ENCODE assay signal across 1 cellular context in the genomic region with DNA sequence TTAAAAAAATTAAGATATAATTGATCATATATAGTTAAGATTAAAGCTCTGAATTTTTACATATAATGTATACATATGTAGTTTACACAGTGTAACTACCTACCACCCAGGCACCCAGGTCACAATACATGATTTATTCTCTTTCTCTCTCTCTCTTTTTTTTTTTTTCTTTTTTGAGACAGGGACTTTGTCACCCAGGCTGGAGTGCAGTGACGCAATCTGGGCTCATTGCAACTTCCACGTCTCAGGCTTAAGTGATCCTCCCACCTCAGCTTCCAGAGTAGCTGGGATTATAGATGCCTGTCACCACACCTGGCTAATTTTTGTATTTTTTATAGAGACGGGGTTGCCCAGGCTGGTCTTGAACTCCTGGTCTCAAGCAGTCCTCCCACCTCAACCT.
TF ChIP-seq lines count a peak whose summit lies in the region.

No MANE protein-coding gene starts in this region.

TF ChIP-seq in liver, 16 proteins besides CTCF, POLR2A, EP300 and RAD21:
- TF ChIP-seq, protein P1, sequence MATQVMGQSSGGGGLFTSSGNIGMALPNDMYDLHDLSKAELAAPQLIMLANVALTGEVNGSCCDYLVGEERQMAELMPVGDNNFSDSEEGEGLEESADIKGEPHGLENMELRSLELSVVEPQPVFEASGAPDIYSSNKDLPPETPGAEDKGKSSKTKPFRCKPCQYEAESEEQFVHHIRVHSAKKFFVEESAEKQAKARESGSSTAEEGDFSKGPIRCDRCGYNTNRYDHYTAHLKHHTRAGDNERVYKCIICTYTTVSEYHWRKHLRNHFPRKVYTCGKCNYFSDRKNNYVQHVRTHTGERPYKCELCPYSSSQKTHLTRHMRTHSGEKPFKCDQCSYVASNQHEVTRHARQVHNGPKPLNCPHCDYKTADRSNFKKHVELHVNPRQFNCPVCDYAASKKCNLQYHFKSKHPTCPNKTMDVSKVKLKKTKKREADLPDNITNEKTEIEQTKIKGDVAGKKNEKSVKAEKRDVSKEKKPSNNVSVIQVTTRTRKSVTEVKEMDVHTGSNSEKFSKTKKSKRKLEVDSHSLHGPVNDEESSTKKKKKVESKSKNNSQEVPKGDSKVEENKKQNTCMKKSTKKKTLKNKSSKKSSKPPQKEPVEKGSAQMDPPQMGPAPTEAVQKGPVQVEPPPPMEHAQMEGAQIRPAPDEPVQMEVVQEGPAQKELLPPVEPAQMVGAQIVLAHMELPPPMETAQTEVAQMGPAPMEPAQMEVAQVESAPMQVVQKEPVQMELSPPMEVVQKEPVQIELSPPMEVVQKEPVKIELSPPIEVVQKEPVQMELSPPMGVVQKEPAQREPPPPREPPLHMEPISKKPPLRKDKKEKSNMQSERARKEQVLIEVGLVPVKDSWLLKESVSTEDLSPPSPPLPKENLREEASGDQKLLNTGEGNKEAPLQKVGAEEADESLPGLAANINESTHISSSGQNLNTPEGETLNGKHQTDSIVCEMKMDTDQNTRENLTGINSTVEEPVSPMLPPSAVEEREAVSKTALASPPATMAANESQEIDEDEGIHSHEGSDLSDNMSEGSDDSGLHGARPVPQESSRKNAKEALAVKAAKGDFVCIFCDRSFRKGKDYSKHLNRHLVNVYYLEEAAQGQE (IDR thresholded peaks at IDR 0.05), result no peak
- TF ChIP-seq RXRA (IDR thresholded peaks at IDR 0.05) (peak; percentile 50 to 51), EGR1 (IDR thresholded peaks at IDR 0.05; ENCODE audit: low read depth in 2 of 2) (no peak), JUND (IDR thresholded peaks at IDR 0.05) (peak in 1 of 2 donors; percentile 59), NR2F2 (IDR thresholded peaks at IDR 0.05) (no peak), HNF4A (conservative IDR thresholded peaks at IDR 0.05) (peak; percentile 96), HNF4G (IDR thresholded peaks at IDR 0.05) (peak; percentile 64), YY1 (IDR thresholded peaks at IDR 0.05) (peak; percentile 26), ZBTB33 (IDR thresholded peaks at IDR 0.05) (no peak), FOXA2 (IDR thresholded peaks at IDR 0.05) (no peak), TAF1 (conservative IDR thresholded peaks at IDR 0.05) (no peak), SP1 (IDR thresholded peaks at IDR 0.05) (peak; percentile 64)
- TF ChIP-seq, protein P2, sequence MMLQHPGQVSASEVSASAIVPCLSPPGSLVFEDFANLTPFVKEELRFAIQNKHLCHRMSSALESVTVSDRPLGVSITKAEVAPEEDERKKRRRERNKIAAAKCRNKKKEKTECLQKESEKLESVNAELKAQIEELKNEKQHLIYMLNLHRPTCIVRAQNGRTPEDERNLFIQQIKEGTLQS (IDR thresholded peaks at IDR 0.05), result peak; percentile 86
- TF ChIP-seq, protein P3, sequence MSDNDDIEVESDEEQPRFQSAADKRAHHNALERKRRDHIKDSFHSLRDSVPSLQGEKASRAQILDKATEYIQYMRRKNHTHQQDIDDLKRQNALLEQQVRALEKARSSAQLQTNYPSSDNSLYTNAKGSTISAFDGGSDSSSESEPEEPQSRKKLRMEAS (IDR thresholded peaks at IDR 0.05), result no peak
